In genomic region chr19:4115818-4116385, GRCh38 we compare ENCODE assay signal across 11 cellular contexts. TPM values are rescaled to one million over a fixed set of nuclear protein-coding genes. Genes with fewer than 3 reads are reported as not detected.
DNase-seq lines count a peak whose midpoint lies in the region; ATAC-seq and TF ChIP-seq lines count a peak whose summit lies in the region.
"Had no signal": no experiment of that assay in that cellular context is flagged by ENCODE, and none has a peak within 500 bp of the region (broad histone marks: within the 10 kb centered on the region; RNA-seq: fewer than 3 reads in every experiment).

No MANE protein-coding gene starts in this region.

- peak overlapping the region in 2 of 3 donors; percentile 87 to 92 for H3K27ac Mint-ChIP-seq in CD4-positive, CD25-positive, alpha-beta regulatory T cell
- H3K27ac Mint-ChIP-seq in immature natural killer cell, result peak overlapping the region; percentile 64 to 94 (median 91)

- peaks cover 18% of the 10 kb centered on the region for H3K36me3 Mint-ChIP-seq in CD4-positive, CD25-positive, alpha-beta regulatory T cell
- H3K36me3 Mint-ChIP-seq in immature natural killer cell, result peaks cover 4 to 17% (median 15%) of the 10 kb centered on the region in 3 donors

- peak overlapping the region; percentile 70 for H3K27ac ChIP-seq in CD4-positive, CD25-positive, alpha-beta regulatory T cell (ENCODE audit: insufficient read depth, low read length, poor library complexity, severe bottlenecking)

- H3K27me3 ChIP-seq in CD4-positive, CD25-positive, alpha-beta regulatory T cell (ENCODE audit: control insufficient read depth, insufficient read depth, low read length), result no peaks in the 10 kb centered on the region

- H3K27me3 Mint-ChIP-seq in CD4-positive, CD25-positive, alpha-beta regulatory T cell, result no peaks in the 10 kb centered on the region
- peaks cover 2 to 8% (median 4%) of the 10 kb centered on the region in 3 donors for H3K27me3 Mint-ChIP-seq in immature natural killer cell (ENCODE audit: low read depth in 3 of 3)

- H3K9me3 ChIP-seq in CD4-positive, CD25-positive, alpha-beta regulatory T cell (ENCODE audit: control insufficient read depth in 2 of 2, low read length in 2 of 2), result no peaks in the 10 kb centered on the region

- H3K4me3 ChIP-seq in CD4-positive, CD25-positive, alpha-beta regulatory T cell (ENCODE audit: low read depth, low read length), result no peak overlapping the region
- H3K4me3 ChIP-seq in GM12865 (ENCODE audit: low read depth, low read length), result peak overlapping the region; percentile 42

- H3K4me1 ChIP-seq in CD4-positive, CD25-positive, alpha-beta regulatory T cell (ENCODE audit: control insufficient read depth, insufficient read depth, low read length, poor library complexity, severe bottlenecking), result peaks cover 21% of the 10 kb centered on the region

- ATAC-seq in CD4-positive, CD25-positive, alpha-beta regulatory T cell (ENCODE audit: low read depth in 2 of 2), result no peak
- ATAC-seq in HG03135 (IDR thresholded peaks at IDR 0.05; ENCODE audit: unreplicated experiment), result no peak
- no peak for ATAC-seq in GM18517 (IDR thresholded peaks at IDR 0.05; ENCODE audit: unreplicated experiment)

- peak overlapping the region in 1 of 4 donors; percentile 38 for H3K4me3 Mint-ChIP-seq in CD4-positive, CD25-positive, alpha-beta regulatory T cell
- no peak overlapping the region for H3K4me3 Mint-ChIP-seq in immature natural killer cell

- H3K36me3 ChIP-seq in CD4-positive, CD25-positive, alpha-beta regulatory T cell (ENCODE audit: control insufficient read depth, insufficient read depth, low read length), result peaks cover 26% of the 10 kb centered on the region

- no peaks in the 10 kb centered on the region for H3K9me3 Mint-ChIP-seq in CD4-positive, CD25-positive, alpha-beta regulatory T cell
- no peaks in the 10 kb centered on the region for H3K9me3 Mint-ChIP-seq in immature natural killer cell

- TF ChIP-seq CTCF in GM12865 (IDR thresholded peaks at IDR 0.05; ENCODE audit: insufficient read depth, low read depth, low read length, missing control alignments), result no peak

- DNase-seq in CD4-positive, CD25-positive, alpha-beta regulatory T cell, result no peak
- DNase-seq in GM12865 (ENCODE audit: low read depth) (peak; percentile 39), NCI-H82 (lab: John Stamatoyannopoulos, UW) (peak; percentile 67), immature natural killer cell (no peak), DMS153 (lab: John Stamatoyannopoulos, UW) (no peak)
- no peak for DNase-seq in activated effector memory CD4-positive, alpha-beta T cell treated with anti-CD3 and anti-CD28 coated beads, Interleukin-2, amount 50 U/mL, for 16 hours
- DNase-seq: Calu3, SIG-M5 had no signal

- peaks cover 5 to 55% (median 16%) of the 10 kb centered on the region in 4 donors for H3K4me1 Mint-ChIP-seq in CD4-positive, CD25-positive, alpha-beta regulatory T cell
- H3K4me1 Mint-ChIP-seq in immature natural killer cell, result peaks cover 53 to 58% of the 10 kb centered on the region in 2 donors

RNA-seq across cellular contexts. Expression of gene MAP2K2, which starts 8.0 kb away (rescaled TPM):
- total RNA-seq in CD4-positive, CD25-positive, alpha-beta regulatory T cell, result 98.2 TPM
- 10 to 100 TPM; 38.5 to 70.2 (median 56.6) TPM for polyA plus RNA-seq in CD4-positive, CD25-positive, alpha-beta regulatory T cell
- 10 to 100 TPM; 75.5 to 96.0 (median 86.6) TPM for polyA plus RNA-seq in immature natural killer cell

RNA-seq across cellular contexts. Expression of gene CREB3L3, which starts 37.5 kb away (rescaled TPM):
- total RNA-seq in CD4-positive, CD25-positive, alpha-beta regulatory T cell, result not detected
- polyA plus RNA-seq in CD4-positive, CD25-positive, alpha-beta regulatory T cell, result under 1 TPM in 1 of 4 donors, not detected in 3; 0.07 TPM
- polyA plus RNA-seq in immature natural killer cell, result not detected
- total RNA-seq: aorta had no signal

RNA-seq across cellular contexts. Expression of gene ZBTB7A, which starts 49.2 kb away (rescaled TPM):
- 50.5 TPM for total RNA-seq in CD4-positive, CD25-positive, alpha-beta regulatory T cell
- polyA plus RNA-seq in CD4-positive, CD25-positive, alpha-beta regulatory T cell, result 10 to 100 TPM; 19.6 to 30.4 (median 23.7) TPM
- 10 to 100 TPM; 10.2 to 62.3 (median 29.0) TPM for polyA plus RNA-seq in immature natural killer cell

Comparison
In these comparisons a context has a peak if more than half of its experiments do, and no peak if none do; other contexts are left out.
1. DNase-seq: peak in GM12865 (single experiment) and NCI-H82 (single experiment); none in CD4-positive, CD25-positive, alpha-beta regulatory T cell (0 of 3), immature natural killer cell (0 of 3), DMS153 (single experiment) and activated effector memory CD4-positive, alpha-beta T cell treated with anti-CD3 and anti-CD28 coated beads, Interleukin-2, amount 50 U/mL, for 16 hours (single experiment).